In the genomic region with DNA sequence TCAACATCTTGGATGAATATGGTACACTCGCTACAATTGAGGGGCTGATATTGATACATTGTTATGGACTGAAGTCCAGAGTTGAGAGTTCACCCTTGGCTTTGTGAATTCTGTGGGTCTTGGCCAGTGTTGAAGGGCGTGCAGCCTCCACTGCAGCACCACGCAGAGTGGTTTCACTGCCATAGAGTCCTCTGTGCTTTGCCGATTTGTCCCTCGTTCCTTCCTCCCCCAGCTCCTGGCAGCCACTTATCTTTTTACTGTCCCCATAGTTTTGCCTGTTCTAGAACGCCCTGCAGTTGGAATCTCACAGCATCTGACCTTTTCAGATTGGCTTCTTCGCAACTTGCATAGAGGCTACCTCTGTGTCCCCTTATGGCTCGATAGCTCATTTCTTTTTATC, we compare ENCODE assay signal across 26 cellular contexts.
"Had no signal": no experiment of that assay in that cellular context is flagged by ENCODE, and none has a peak within 500 bp of the region (broad histone marks: within the 10 kb centered on the region; RNA-seq: fewer than 3 reads in every experiment).

No MANE protein-coding gene starts in this region.

- DNase-seq: dorsolateral prefrontal cortex; effector CD4-positive, alpha-beta T cell; gastrocnemius medialis; head of caudate nucleus; kidney; left lung; lower lobe of right lung; naive thymus-derived CD8-positive, alpha-beta T cell; nephron progenitor cell; nucleus accumbens; ovary; posterior cingulate gyrus; psoas muscle; retina; right lobe of liver; stimulated activated CD4-positive, alpha-beta T cell treated with anti-CD3 and anti-CD28 coated beads, Interleukin-2, amount 100 ng/mL, for 24 hours; stimulated activated CD4-positive, alpha-beta T cell treated with anti-CD3 and anti-CD28 coated beads, Interleukin-4, amount 100 ng/mL, for 24 hours; stimulated activated naive CD4-positive, alpha-beta T cell treated with Interleukin-2 at 50 U/mL for 16 hours; thyroid gland; trophoblast cell had no signal

- H3K36me3 ChIP-seq: gastrocnemius medialis, left lung, lower lobe of right lung, ovary, right lobe of liver, suprapubic skin, thyroid gland, vagina had no signal

- ATAC-seq: esophagus mucosa; naive thymus-derived CD8-positive, alpha-beta T cell; stimulated activated effector memory CD8-positive, alpha-beta T cell treated with anti-CD3 and anti-CD28 coated beads, Interleukin-12 subunit alpha, Interleukin-12 subunit beta, amount 100 ng/mL, for 72 hours had no signal

- H3K4me3 ChIP-seq: dorsolateral prefrontal cortex, gastrocnemius medialis, hepatocyte, left lung, lower lobe of right lung, ovary, psoas muscle, right lobe of liver, suprapubic skin, thyroid gland, vagina had no signal

- H3K27ac ChIP-seq: dorsolateral prefrontal cortex, epithelial cell of prostate, gastrocnemius medialis, hepatocyte, left lung, lower lobe of right lung, ovary, psoas muscle, right lobe of liver, suprapubic skin, thyroid gland, vagina had no signal

- H3K9me3 ChIP-seq: gastrocnemius medialis, left lung, lower lobe of right lung, ovary, psoas muscle, right lobe of liver, suprapubic skin, thyroid gland, vagina had no signal

- H3K36me3 Mint-ChIP-seq: naive thymus-derived CD8-positive, alpha-beta T cell; stimulated activated effector memory CD8-positive, alpha-beta T cell treated with anti-CD3 and anti-CD28 coated beads, Interleukin-12 subunit alpha, Interleukin-12 subunit beta, amount 100 ng/mL, for 72 hours had no signal

- H3K27ac Mint-ChIP-seq: naive thymus-derived CD8-positive, alpha-beta T cell; nephron progenitor cell; stimulated activated effector memory CD8-positive, alpha-beta T cell treated with anti-CD3 and anti-CD28 coated beads, Interleukin-12 subunit alpha, Interleukin-12 subunit beta, amount 100 ng/mL, for 72 hours had no signal

- H3K4me1 ChIP-seq: left lung, lower lobe of right lung, suprapubic skin, vagina had no signal

- H3K9me3 Mint-ChIP-seq: nephron progenitor cell had no signal

- H3K4me3 Mint-ChIP-seq: naive thymus-derived CD8-positive, alpha-beta T cell; nephron progenitor cell; stimulated activated effector memory CD8-positive, alpha-beta T cell treated with anti-CD3 and anti-CD28 coated beads, Interleukin-12 subunit alpha, Interleukin-12 subunit beta, amount 100 ng/mL, for 72 hours had no signal

- H3K27me3 ChIP-seq: gastrocnemius medialis, ovary, right lobe of liver, thyroid gland, vagina had no signal
